Comparison of ENCODE assay signal across 1 cellular context in genomic region chr5:16465544-16466432, GRCh38.
A peak's percentile ranks its signal among the peaks of the same experiment; 100 is the strongest.
TF ChIP-seq lines count a peak whose summit lies in the region.

A gene with protein sequence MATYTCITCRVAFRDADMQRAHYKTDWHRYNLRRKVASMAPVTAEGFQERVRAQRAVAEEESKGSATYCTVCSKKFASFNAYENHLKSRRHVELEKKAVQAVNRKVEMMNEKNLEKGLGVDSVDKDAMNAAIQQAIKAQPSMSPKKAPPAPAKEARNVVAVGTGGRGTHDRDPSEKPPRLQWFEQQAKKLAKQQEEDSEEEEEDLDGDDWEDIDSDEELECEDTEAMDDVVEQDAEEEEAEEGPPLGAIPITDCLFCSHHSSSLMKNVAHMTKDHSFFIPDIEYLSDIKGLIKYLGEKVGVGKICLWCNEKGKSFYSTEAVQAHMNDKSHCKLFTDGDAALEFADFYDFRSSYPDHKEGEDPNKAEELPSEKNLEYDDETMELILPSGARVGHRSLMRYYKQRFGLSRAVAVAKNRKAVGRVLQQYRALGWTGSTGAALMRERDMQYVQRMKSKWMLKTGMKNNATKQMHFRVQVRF (minus strand): TSS chr5:16465800. CDS start chr5:16465665, 135 bp downstream.

TF ChIP-seq in HepG2, 621 proteins besides CTCF, POLR2A, EP300 and RAD21 (continued from another document and continues in another):
- peak; percentile 40 for TF ChIP-seq ZSCAN9 (CRISPR knock-in tag; IDR thresholded peaks at IDR 0.05; ENCODE audit: borderline replicate concordance)
- 0 out of 2 replicates have a peak, but pooled peaks have one; percentile 72 for TF ChIP-seq ZNF430 (CRISPR knock-in tag; IDR thresholded peaks at IDR 0.05)
- peak; percentile 62; the same call in 1 of the 2 replicates for TF ChIP-seq BRCA1 (CRISPR knock-in tag; IDR thresholded peaks at IDR 0.05)
- 0 out of 2 replicates have a peak, but pooled peaks have one; percentile 39 for TF ChIP-seq TRAFD1 (CRISPR knock-in tag; IDR thresholded peaks at IDR 0.05; ENCODE audit: borderline replicate concordance)
- TF ChIP-seq ZNF546 (CRISPR knock-in tag; conservative IDR thresholded peaks at IDR 0.05): peak; percentile 72; the same call in 1 of the 2 replicates
- TF ChIP-seq ZNF446 (CRISPR knock-in tag; IDR thresholded peaks at IDR 0.05): peak; percentile 89; the same call in 1 of the 2 replicates
- peak; percentile 94 for TF ChIP-seq ASH2L (IDR thresholded peaks at IDR 0.05; ENCODE audit: insufficient read length, low read depth, low read length)
- no peak for TF ChIP-seq IRX3 (CRISPR knock-in tag; IDR thresholded peaks at IDR 0.05; ENCODE audit: borderline replicate concordance, low read depth)
- TF ChIP-seq BATF2 (CRISPR knock-in tag; IDR thresholded peaks at IDR 0.05): no peak
- no peak for TF ChIP-seq MIER2 (CRISPR knock-in tag; IDR thresholded peaks at IDR 0.05)
- peak; percentile 93 for TF ChIP-seq TAF1 (CRISPR knock-in tag; IDR thresholded peaks at IDR 0.05)
- TF ChIP-seq FOXO1 (CRISPR knock-in tag; IDR thresholded peaks at IDR 0.05): no peak
- peak; percentile 76; the same call in 1 of the 2 replicates for TF ChIP-seq ZNF891 (CRISPR knock-in tag; IDR thresholded peaks at IDR 0.05)
- TF ChIP-seq POLR2G (IDR thresholded peaks at IDR 0.05; ENCODE audit: low read depth, low read length): peak; percentile 98
- no peak; the same call in 1 of the 2 replicates for TF ChIP-seq ZNF142 (CRISPR knock-in tag; IDR thresholded peaks at IDR 0.05)
- TF ChIP-seq ZNF572 (CRISPR knock-in tag; IDR thresholded peaks at IDR 0.05): peak; percentile 47; the same call in 1 of the 2 replicates
- peak; percentile 89 for TF ChIP-seq SPEN (CRISPR knock-in tag; IDR thresholded peaks at IDR 0.05; ENCODE audit: low read depth)
- peak; percentile 24; the same call in 1 of the 2 replicates for TF ChIP-seq MIXL1 (CRISPR knock-in tag; IDR thresholded peaks at IDR 0.05)
- TF ChIP-seq ZNF710 (CRISPR knock-in tag; IDR thresholded peaks at IDR 0.05; ENCODE audit: borderline replicate concordance): peak; percentile 16
- TF ChIP-seq, protein P1, sequence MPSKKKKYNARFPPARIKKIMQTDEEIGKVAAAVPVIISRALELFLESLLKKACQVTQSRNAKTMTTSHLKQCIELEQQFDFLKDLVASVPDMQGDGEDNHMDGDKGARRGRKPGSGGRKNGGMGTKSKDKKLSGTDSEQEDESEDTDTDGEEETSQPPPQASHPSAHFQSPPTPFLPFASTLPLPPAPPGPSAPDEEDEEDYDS (CRISPR knock-in tag; IDR thresholded peaks at IDR 0.05): peak; percentile 92
- peak; percentile 16; the same call in 1 of the 2 replicates for TF ChIP-seq ZNF44 (CRISPR knock-in tag; IDR thresholded peaks at IDR 0.05)
- no peak for TF ChIP-seq ZNF629 (CRISPR knock-in tag; conservative IDR thresholded peaks at IDR 0.05)
- peak; percentile 63; the same call in 1 of the 2 replicates for TF ChIP-seq ZNF800 (CRISPR knock-in tag; IDR thresholded peaks at IDR 0.05)
- TF ChIP-seq ZFP41 (CRISPR knock-in tag; IDR thresholded peaks at IDR 0.05; ENCODE audit: borderline replicate concordance): peak; percentile 88; the same call in 1 of the 2 replicates
- TF ChIP-seq NCOA2 (CRISPR knock-in tag; IDR thresholded peaks at IDR 0.05): peak; percentile 55
- TF ChIP-seq ZNF256 (CRISPR knock-in tag; conservative IDR thresholded peaks at IDR 0.05): 0 out of 2 replicates have a peak, but pooled peaks have one; percentile 33
- peak; percentile 86 for TF ChIP-seq CBX1 (IDR thresholded peaks at IDR 0.05; ENCODE audit: low read depth)
- TF ChIP-seq ZNF605 (CRISPR knock-in tag; IDR thresholded peaks at IDR 0.05): peak; percentile 59; the same call in 1 of the 2 replicates
- TF ChIP-seq, protein P2, sequence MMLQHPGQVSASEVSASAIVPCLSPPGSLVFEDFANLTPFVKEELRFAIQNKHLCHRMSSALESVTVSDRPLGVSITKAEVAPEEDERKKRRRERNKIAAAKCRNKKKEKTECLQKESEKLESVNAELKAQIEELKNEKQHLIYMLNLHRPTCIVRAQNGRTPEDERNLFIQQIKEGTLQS (CRISPR knock-in tag; IDR thresholded peaks at IDR 0.05): no peak
- TF ChIP-seq ZNF713 (CRISPR knock-in tag; IDR thresholded peaks at IDR 0.05): no peak
- peak; percentile 89 for TF ChIP-seq XRCC5 (optimal IDR thresholded peaks at IDR 0.05; ENCODE audit: low read length)
- no peak; the same call in 1 of the 2 replicates for TF ChIP-seq KLF13 (CRISPR knock-in tag; IDR thresholded peaks at IDR 0.05)
- no peak for TF ChIP-seq PRDM15 (CRISPR knock-in tag; IDR thresholded peaks at IDR 0.05)
- no peak for TF ChIP-seq TCF7 (IDR thresholded peaks at IDR 0.05; ENCODE audit: low read depth)
- no peak for TF ChIP-seq THRA (CRISPR knock-in tag; IDR thresholded peaks at IDR 0.05; ENCODE audit: borderline replicate concordance)
- no peak for TF ChIP-seq ZNF816 (CRISPR knock-in tag; IDR thresholded peaks at IDR 0.05; ENCODE audit: borderline replicate concordance)
- TF ChIP-seq, protein P3, sequence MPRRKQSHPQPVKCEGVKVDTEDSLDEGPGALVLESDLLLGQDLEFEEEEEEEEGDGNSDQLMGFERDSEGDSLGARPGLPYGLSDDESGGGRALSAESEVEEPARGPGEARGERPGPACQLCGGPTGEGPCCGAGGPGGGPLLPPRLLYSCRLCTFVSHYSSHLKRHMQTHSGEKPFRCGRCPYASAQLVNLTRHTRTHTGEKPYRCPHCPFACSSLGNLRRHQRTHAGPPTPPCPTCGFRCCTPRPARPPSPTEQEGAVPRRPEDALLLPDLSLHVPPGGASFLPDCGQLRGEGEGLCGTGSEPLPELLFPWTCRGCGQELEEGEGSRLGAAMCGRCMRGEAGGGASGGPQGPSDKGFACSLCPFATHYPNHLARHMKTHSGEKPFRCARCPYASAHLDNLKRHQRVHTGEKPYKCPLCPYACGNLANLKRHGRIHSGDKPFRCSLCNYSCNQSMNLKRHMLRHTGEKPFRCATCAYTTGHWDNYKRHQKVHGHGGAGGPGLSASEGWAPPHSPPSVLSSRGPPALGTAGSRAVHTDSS (CRISPR knock-in tag; conservative IDR thresholded peaks at IDR 0.05): no peak
- no peak for TF ChIP-seq BHLHE40 (IDR thresholded peaks at IDR 0.05; ENCODE audit: low read length)
